In the genomic region with DNA sequence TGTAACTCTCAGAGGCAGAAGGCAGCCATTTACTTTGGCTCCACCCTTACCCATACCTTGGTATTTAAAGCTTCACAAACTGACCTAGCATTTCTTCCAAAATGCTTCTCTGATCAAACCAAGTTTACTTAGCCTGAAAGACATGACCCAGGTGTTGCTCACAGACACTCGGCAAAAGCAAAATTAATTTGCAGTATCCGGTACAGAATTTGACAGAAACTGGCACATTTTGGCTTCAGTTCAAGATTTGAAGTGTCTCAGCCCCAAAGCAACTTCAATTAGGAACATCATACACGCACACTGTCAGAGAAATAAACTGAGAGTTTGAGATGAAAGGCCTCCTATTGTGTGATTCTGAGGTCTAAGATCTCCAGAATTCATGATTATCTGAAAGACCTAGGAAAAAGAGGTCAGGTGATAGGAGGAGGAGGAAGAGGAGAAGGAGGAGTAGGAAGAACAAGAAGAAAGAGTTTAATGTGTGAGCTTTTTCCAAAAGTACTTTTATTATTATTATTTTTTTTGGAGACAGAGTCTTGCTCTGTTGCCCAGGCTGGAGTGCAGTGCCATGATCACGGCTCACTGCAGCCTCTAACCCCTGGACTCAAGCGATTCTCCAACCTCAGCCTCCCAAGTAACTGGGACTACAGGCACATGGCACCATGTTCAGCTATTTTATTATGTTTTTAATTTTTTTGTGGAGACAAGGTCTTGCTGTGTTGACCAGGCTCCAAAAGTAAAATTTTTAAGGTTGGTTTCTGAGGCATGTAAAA, we compare ENCODE assay signal across 14 cellular contexts.
A peak's percentile ranks its signal among the peaks of the same experiment; 100 is the strongest.
DNase-seq lines count a peak whose midpoint lies in the region; ATAC-seq and TF ChIP-seq lines count a peak whose summit lies in the region.
"Had no signal": no experiment of that assay in that cellular context is flagged by ENCODE, and none has a peak within 500 bp of the region (broad histone marks: within the 10 kb centered on the region; RNA-seq: fewer than 3 reads in every experiment).

No MANE protein-coding gene starts in this region.

- TF ChIP-seq CTCF in heart left ventricle (IDR thresholded peaks at IDR 0.05): no peak
- no peak for TF ChIP-seq CTCF in ascending aorta (IDR thresholded peaks at IDR 0.05)
- TF ChIP-seq CTCF in neural progenitor cell (IDR thresholded peaks at IDR 0.05): no peak
- TF ChIP-seq CTCF in upper lobe of right lung (IDR thresholded peaks at IDR 0.05): no peak

- peaks cover 89% of the 10 kb centered on the region for H3K4me1 Mint-ChIP-seq in neural progenitor cell

- peak overlapping the region; percentile 31 for H3K4me2 ChIP-seq in neural progenitor cell

- H4K20me1 ChIP-seq in neural progenitor cell (ENCODE audit: low read depth): peaks cover 39% of the 10 kb centered on the region

- H3K27me3 Mint-ChIP-seq in neural progenitor cell (ENCODE audit: insufficient read depth, low read depth): peaks cover 2% of the 10 kb centered on the region
- H3K27me3 Mint-ChIP-seq: effector memory CD8-positive, alpha-beta T cell had no signal

- H3F3A ChIP-seq in neural progenitor cell (ENCODE audit: low read depth): peaks cover 59% of the 10 kb centered on the region

- TF ChIP-seq POLR2A in heart left ventricle (IDR thresholded peaks at IDR 0.05): no peak

- WGBS in heart left ventricle, 4 donors: 73 to 75% (median 74%) methylated on average over 5 of the region's 5 CpGs

- H3K9me3 ChIP-seq in heart left ventricle (no peaks in the 10 kb centered on the region), ascending aorta (no peaks in the 10 kb centered on the region), neural progenitor cell (ENCODE audit: low read depth) (no peaks in the 10 kb centered on the region), upper lobe of right lung (no peaks in the 10 kb centered on the region)
- H3K9me3 ChIP-seq: neutrophil had no signal

- H3K27me3 ChIP-seq in heart left ventricle (no peaks in the 10 kb centered on the region), ascending aorta (no peaks in the 10 kb centered on the region), neural progenitor cell (no peaks in the 10 kb centered on the region), upper lobe of right lung (no peaks in the 10 kb centered on the region)
- H3K27me3 ChIP-seq: neutrophil had no signal

- peaks cover 47% of the 10 kb centered on the region for H3K79me2 ChIP-seq in neural progenitor cell (ENCODE audit: low read depth)

- H2AFZ ChIP-seq in neural progenitor cell (replicated peaks): no peak overlapping the region

- peak overlapping the region; percentile 22 for H3K4me3 Mint-ChIP-seq in neural progenitor cell
- H3K4me3 Mint-ChIP-seq: effector memory CD8-positive, alpha-beta T cell had no signal

- no peak overlapping the region for H3K9ac ChIP-seq in neural progenitor cell

- peaks cover 20% of the 10 kb centered on the region for H3K36me3 Mint-ChIP-seq in neural progenitor cell

- peaks cover 0 to 12% (median 0%) of the 10 kb centered on the region in 9 donors for H3K36me3 ChIP-seq in heart left ventricle
- H3K36me3 ChIP-seq in ascending aorta: no peaks in the 10 kb centered on the region
- H3K36me3 ChIP-seq in neural progenitor cell: no peaks in the 10 kb centered on the region
- no peaks in the 10 kb centered on the region for H3K36me3 ChIP-seq in upper lobe of right lung
- H3K36me3 ChIP-seq: neutrophil had no signal

- DNase-seq in heart left ventricle: no peak
- no peak for DNase-seq in left cardiac atrium
- DNase-seq in ascending aorta (ENCODE audit: low spot score in 2 of 2): no peak
- DNase-seq in neural progenitor cell (ENCODE audit: low spot score): no peak
- no peak for DNase-seq in upper lobe of right lung
- DNase-seq in HUDEP-2 (lab: John Stamatoyannopoulos, UW; ENCODE audit: unreplicated experiment in 76 of 76): no peak
- DNase-seq in NCI-H2196 (lab: John Stamatoyannopoulos, UW; ENCODE audit: unreplicated experiment): no peak
- DNase-seq in NCI-H2081 treated with DMSO at 0.1 percent for 48 hours (lab: John Stamatoyannopoulos, UW): no peak
- DNase-seq: activated CD8-positive, alpha-beta memory T cell treated with anti-CD3 and anti-CD28 coated beads, Interleukin-2, amount 50 U/mL, for 48 hours; effector memory CD8-positive, alpha-beta T cell; H7; NCI-H524 treated with DMSO at 0.1 percent for 48 hours; SHP77 treated with DMSO at 0.1 percent for 48 hours had no signal

- H3K4me3 ChIP-seq in heart left ventricle (no peak overlapping the region), ascending aorta (no peak overlapping the region), neural progenitor cell (no peak overlapping the region), upper lobe of right lung (no peak overlapping the region)

- ATAC-seq in heart left ventricle (no peak), left cardiac atrium (no peak), upper lobe of right lung (no peak)
- ATAC-seq: effector memory CD8-positive, alpha-beta T cell had no signal

- H3K9me3 Mint-ChIP-seq in neural progenitor cell: no peaks in the 10 kb centered on the region
- H3K9me3 Mint-ChIP-seq: effector memory CD8-positive, alpha-beta T cell had no signal

- H3K27ac Mint-ChIP-seq in neural progenitor cell: peak overlapping the region; percentile 81
- H3K27ac Mint-ChIP-seq: effector memory CD8-positive, alpha-beta T cell had no signal

- H3K27ac ChIP-seq in heart left ventricle (peak overlapping the region in 9 of 12 donors; percentile 16 to 89 (median 80)), ascending aorta (peak overlapping the region; percentile 71 to 83), neural progenitor cell (peak overlapping the region; percentile 94), upper lobe of right lung (peak overlapping the region; percentile 81)
- H3K27ac ChIP-seq: neutrophil had no signal

- intact Hi-C loops in heart left ventricle (cut with DNase I): loop anchor here in 2 of 10 donors (5.0 to 10.0 kb wide), 2 partner anchors 46 to 63 kb away; no protein-coding TSS in a partner anchor
- intact Hi-C loops in left cardiac atrium (cut with DNase I): loop anchor here in 1 of 2 donors (5.0 kb wide), 1 partner anchor 34 kb away; no protein-coding TSS in a partner anchor
- intact Hi-C loops in ascending aorta (cut with DNase I): loop anchor here (5.0 kb wide), 1 partner anchor 34 kb away; no protein-coding TSS in a partner anchor
- intact Hi-C loops in upper lobe of right lung (cut with DNase I): no loop called here

- peaks cover 4 to 77% (median 54%) of the 10 kb centered on the region in 12 donors for H3K4me1 ChIP-seq in heart left ventricle
- H3K4me1 ChIP-seq in ascending aorta: peaks cover 4 to 20% of the 10 kb centered on the region in 2 donors
- peaks cover 75% of the 10 kb centered on the region for H3K4me1 ChIP-seq in neural progenitor cell
- H3K4me1 ChIP-seq in upper lobe of right lung: peaks cover 82% of the 10 kb centered on the region
